1 cellular context compared by ENCODE assay signal in genomic region chr6:74280130-74280692, GRCh38.
TF ChIP-seq lines count a peak whose summit lies in the region.

No MANE protein-coding gene starts in this region.

TF ChIP-seq in GM23338, 12 proteins besides CTCF, POLR2A, EP300 and RAD21 (continued from another document):
- TF ChIP-seq REST (IDR thresholded peaks at IDR 0.05; ENCODE audit: unreplicated experiment): no peak
- TF ChIP-seq POLR2AphosphoS5 (IDR thresholded peaks at IDR 0.05; ENCODE audit: low read depth): no peak
- no peak for TF ChIP-seq STAT1 (IDR thresholded peaks at IDR 0.05; ENCODE audit: unreplicated experiment)
- no peak for TF ChIP-seq ZNF462 (CRISPR knock-in tag; IDR thresholded peaks at IDR 0.05)
TF ChIP-seq in GM23338: peak in this region for 0.
